In the genomic region with DNA sequence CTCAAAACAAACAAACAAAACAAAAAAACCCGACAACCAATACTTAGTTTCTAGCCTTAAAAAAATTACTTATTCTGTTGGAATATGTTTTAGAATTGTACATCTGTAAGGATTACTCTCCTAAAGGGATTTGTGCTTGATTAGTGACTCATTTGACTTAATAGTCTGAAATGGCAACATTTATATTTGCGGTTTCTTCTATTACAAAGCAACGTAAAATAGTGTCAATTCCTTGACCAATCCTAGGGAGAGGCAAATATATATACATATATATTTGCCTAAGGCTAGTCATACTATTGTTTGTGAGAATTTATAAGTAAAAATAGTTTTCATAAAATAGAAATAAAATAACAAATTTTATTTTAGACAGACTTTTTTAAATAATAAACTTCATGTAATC, we compare ENCODE assay signal across 18 cellular contexts. TPM values are rescaled to one million over a fixed set of nuclear protein-coding genes. Genes with fewer than 3 reads are reported as not detected.
DNase-seq lines count a peak whose midpoint lies in the region; ATAC-seq and TF ChIP-seq lines count a peak whose summit lies in the region.
"Had no signal": no experiment of that assay in that cellular context is flagged by ENCODE, and none has a peak within 500 bp of the region (broad histone marks: within the 10 kb centered on the region; RNA-seq: fewer than 3 reads in every experiment).

No MANE protein-coding gene starts in this region.

- H3K27me3 Mint-ChIP-seq in naive thymus-derived CD8-positive, alpha-beta T cell: peaks cover 0 to 7% (median 4%) of the 10 kb centered on the region in 5 donors

- H3K36me3 ChIP-seq in esophagus squamous epithelium (no peaks in the 10 kb centered on the region), rectal smooth muscle tissue (ENCODE audit: control insufficient read depth, insufficient read depth, low read length) (no peaks in the 10 kb centered on the region), ascending aorta (peaks cover 0 to 2% of the 10 kb centered on the region in 2 donors)

- no peak overlapping the region for H3K4me3 Mint-ChIP-seq in naive thymus-derived CD8-positive, alpha-beta T cell
- H3K4me3 Mint-ChIP-seq: CD8-positive, alpha-beta T cell; H9 had no signal

- H3K27ac ChIP-seq in HL-60 (replicated peaks): peak overlapping the region; percentile 92
- H3K27ac ChIP-seq in RWPE1: peak overlapping the region; percentile 99
- peak overlapping the region; percentile 2 to 90 (median 82) for H3K27ac ChIP-seq in esophagus squamous epithelium
- peak overlapping the region; percentile 85 for H3K27ac ChIP-seq in rectal smooth muscle tissue (ENCODE audit: low read depth, low read length)
- no peak overlapping the region for H3K27ac ChIP-seq in ascending aorta

- no peak for TF ChIP-seq POLR2A in esophagus squamous epithelium (IDR thresholded peaks at IDR 0.05)

- CTCF ChIA-PET in RWPE1 (lab: Yijun Ruan, JAX): no interaction called here

- intact Hi-C loops in esophagus squamous epithelium (cut with DNase I): no loop called here
- intact Hi-C loops in ascending aorta (cut with DNase I): no loop called here

- peaks cover 0 to 30% (median 15%) of the 10 kb centered on the region in 3 donors for H3K4me1 ChIP-seq in esophagus squamous epithelium
- H3K4me1 ChIP-seq in rectal smooth muscle tissue (ENCODE audit: control insufficient read depth, insufficient read depth, low read length): peaks cover 2% of the 10 kb centered on the region
- H3K4me1 ChIP-seq in ascending aorta: no peaks in the 10 kb centered on the region

- H3K27ac Mint-ChIP-seq in naive thymus-derived CD8-positive, alpha-beta T cell: no peak overlapping the region
- H3K27ac Mint-ChIP-seq: CD8-positive, alpha-beta T cell; H9 had no signal

- peaks cover 0 to 7% (median 0%) of the 10 kb centered on the region in 4 donors for H3K4me1 Mint-ChIP-seq in naive thymus-derived CD8-positive, alpha-beta T cell
- H3K4me1 Mint-ChIP-seq: H9 had no signal

- no peak for ATAC-seq in naive thymus-derived CD8-positive, alpha-beta T cell
- ATAC-seq: CD8-positive, alpha-beta T cell; GM12878 had no signal

- peaks cover 0 to 29% (median 23%) of the 10 kb centered on the region in 3 donors for H3K9me3 ChIP-seq in esophagus squamous epithelium
- peaks cover 6 to 21% of the 10 kb centered on the region in 2 donors for H3K9me3 ChIP-seq in ascending aorta

- no peak overlapping the region for H3K4me3 ChIP-seq in HL-60 (replicated peaks; ENCODE audit: insufficient read depth, low read length)
- H3K4me3 ChIP-seq in esophagus squamous epithelium: no peak overlapping the region
- no peak overlapping the region for H3K4me3 ChIP-seq in rectal smooth muscle tissue (ENCODE audit: low read length)
- H3K4me3 ChIP-seq in ascending aorta: no peak overlapping the region
- H3K4me3 ChIP-seq: GM12878 had no signal

- H3K27me3 ChIP-seq in HL-60 (ENCODE audit: insufficient read depth, poor library complexity, severe bottlenecking) (no peaks in the 10 kb centered on the region), esophagus squamous epithelium (no peaks in the 10 kb centered on the region), rectal smooth muscle tissue (ENCODE audit: control insufficient read depth, insufficient read depth, low read length) (no peaks in the 10 kb centered on the region), ascending aorta (no peaks in the 10 kb centered on the region)

- DNase-seq in HL-60 (ENCODE audit: low read depth in 1 of 2, low spot score in 1 of 2) (no peak), RWPE1 (ENCODE audit: low spot score) (no peak), esophagus squamous epithelium (lab: John Stamatoyannopoulos, UW) (no peak), ascending aorta (ENCODE audit: low spot score in 2 of 2) (no peak), SW 1271 (lab: John Stamatoyannopoulos, UW) (no peak), NCI-H82 (lab: John Stamatoyannopoulos, UW) (no peak)
- DNase-seq in naive thymus-derived CD8-positive, alpha-beta T cell: no peak
- DNase-seq: ACHN; AML-193; Calu3; CD8-positive, alpha-beta T cell; DMS 273 treated with DMSO at 0.1 percent for 48 hours; DMS53; DND-41; EL; H9 had no signal

- 70 to 79% methylated on average over 3 of the region's 3 CpGs for WGBS in esophagus squamous epithelium, 2 donors

- TF ChIP-seq CTCF in HL-60 (IDR thresholded peaks at IDR 0.05; ENCODE audit: insufficient read depth, low read length) (no peak), RWPE1 (conservative IDR thresholded peaks at IDR 0.05; ENCODE audit: low read depth) (no peak), esophagus squamous epithelium (IDR thresholded peaks at IDR 0.05) (no peak), ascending aorta (IDR thresholded peaks at IDR 0.05) (no peak)

- H3K9ac ChIP-seq in rectal smooth muscle tissue (ENCODE audit: low read length): no peak overlapping the region

- POLR2A ChIA-PET in RWPE1 (lab: Yijun Ruan, JAX; ENCODE audit: low non-redundant PET): no interaction called here
- POLR2A ChIA-PET in naive thymus-derived CD8-positive, alpha-beta T cell (lab: Charles Lee): no interaction called here

- peaks cover 3 to 40% (median 11%) of the 10 kb centered on the region in 9 donors for H3K9me3 Mint-ChIP-seq in naive thymus-derived CD8-positive, alpha-beta T cell

- H3K36me3 Mint-ChIP-seq in naive thymus-derived CD8-positive, alpha-beta T cell: peaks cover 3 to 15% (median 12%) of the 10 kb centered on the region in 3 donors

RNA-seq across cellular contexts. Expression of a gene that starts 39.7 kb away (rescaled TPM):
- total RNA-seq in esophagus squamous epithelium (1 to 10 TPM; 1.8 to 3.6 (median 3.0) TPM), ascending aorta (0.43 TPM)
- total RNA-seq in naive thymus-derived CD8-positive, alpha-beta T cell: 10 to 100 TPM; 11.6 to 12.1 TPM
- 1 to 10 TPM in 1 of 3 donors, under 1 TPM in 2; 0.73 to 1.4 (median 0.75) TPM for polyA plus RNA-seq in naive thymus-derived CD8-positive, alpha-beta T cell

Comparison
In these comparisons a context has a peak if more than half of its experiments do, and no peak if none do; other contexts are left out.
1. H3K27ac ChIP-seq: peak in HL-60 (single experiment), RWPE1 (single experiment), esophagus squamous epithelium (4 of 4) and rectal smooth muscle tissue (single experiment); none in ascending aorta (0 of 2).